31 cellular contexts compared by ENCODE assay signal in genomic region chr17:39696731-39697130, GRCh38. TPM values are rescaled to one million over a fixed set of nuclear protein-coding genes. Genes with fewer than 3 reads are reported as not detected.
"Had no signal": no experiment of that assay in that cellular context is flagged by ENCODE, and none has a peak within 500 bp of the region (broad histone marks: within the 10 kb centered on the region; RNA-seq: fewer than 3 reads in every experiment).

No MANE protein-coding gene starts in this region.

- H3K4me3 Mint-ChIP-seq: activated CD8-positive, alpha-beta T cell treated with anti-CD3 and anti-CD28 coated beads for 36 hours; activated naive CD4-positive, alpha-beta T cell treated with anti-CD3 and anti-CD28 coated beads, Interleukin-2, amount 50 U/mL, for 24 hours; activated naive CD8-positive, alpha-beta T cell treated with anti-CD3 and anti-CD28 coated beads, Interleukin-2, amount 50 U/mL, for 24 hours; natural killer cell; stimulated activated memory B cell treated with anti-CD40 and anti-IgM and Interleukin-4, amounts not matched to agents 10 μg/mL and 1 μg/mL and 100 μg/mL, for 72 hours; stimulated activated naive CD8-positive, alpha-beta T cell treated with anti-CD3 and anti-CD28 coated beads, Interleukin-15, amount 100 ng/mL, for 72 hours; T-helper 1 cell treated with Interleukin-12 subunit alpha and Interleukin-12 subunit beta and Interleukin-4 antibody, amounts not matched to agents 30 μg/mL and 1 μg/mL, for 36 hours had no signal

- ATAC-seq: activated CD8-positive, alpha-beta T cell treated with anti-CD3 and anti-CD28 coated beads for 36 hours; activated naive CD8-positive, alpha-beta T cell treated with anti-CD3 and anti-CD28 coated beads, Interleukin-2, amount 50 U/mL, for 24 hours; esophagus mucosa; left lung; lower lobe of right lung; natural killer cell; stimulated activated memory B cell treated with anti-CD40 and anti-IgM and Interleukin-4, amounts not matched to agents 10 μg/mL and 1 μg/mL and 100 μg/mL, for 72 hours; stimulated activated naive CD8-positive, alpha-beta T cell treated with anti-CD3 and anti-CD28 coated beads, Interleukin-15, amount 100 ng/mL, for 72 hours had no signal

- H3K9me3 Mint-ChIP-seq: activated CD8-positive, alpha-beta T cell treated with anti-CD3 and anti-CD28 coated beads for 36 hours; activated naive CD4-positive, alpha-beta T cell treated with anti-CD3 and anti-CD28 coated beads, Interleukin-2, amount 50 U/mL, for 24 hours; activated naive CD8-positive, alpha-beta T cell treated with anti-CD3 and anti-CD28 coated beads, Interleukin-2, amount 50 U/mL, for 24 hours; activated T-helper 2 cell treated with anti-CD3 and anti-CD28 coated beads, Interferon-gamma antibody, Interleukin-2, Interleukin-4, amounts not matched to agents 10 μg/mL and 5 μg/mL and 100 μg/mL, durations not matched to agents 14 hours and 24 hours and 36 hours; natural killer cell; stimulated activated memory B cell treated with anti-CD40 and anti-IgM and Interleukin-4, amounts not matched to agents 10 μg/mL and 1 μg/mL and 100 μg/mL, for 72 hours; stimulated activated naive CD8-positive, alpha-beta T cell treated with anti-CD3 and anti-CD28 coated beads, Interleukin-15, amount 100 ng/mL, for 72 hours; T-helper 1 cell treated with Interleukin-12 subunit alpha and Interleukin-12 subunit beta and Interleukin-4 antibody, amounts not matched to agents 30 μg/mL and 1 μg/mL, for 36 hours had no signal

- H3K4me1 ChIP-seq: uterus had no signal

- H3K27ac Mint-ChIP-seq: activated CD8-positive, alpha-beta T cell treated with anti-CD3 and anti-CD28 coated beads for 36 hours; activated naive CD4-positive, alpha-beta T cell treated with anti-CD3 and anti-CD28 coated beads, Interleukin-2, amount 50 U/mL, for 24 hours; activated naive CD8-positive, alpha-beta T cell treated with anti-CD3 and anti-CD28 coated beads, Interleukin-2, amount 50 U/mL, for 24 hours; activated T-helper 2 cell treated with anti-CD3 and anti-CD28 coated beads, Interferon-gamma antibody, Interleukin-2, Interleukin-4, amounts not matched to agents 10 μg/mL and 5 μg/mL and 100 μg/mL, durations not matched to agents 14 hours and 24 hours and 36 hours; natural killer cell; stimulated activated memory B cell treated with anti-CD40 and anti-IgM and Interleukin-4, amounts not matched to agents 10 μg/mL and 1 μg/mL and 100 μg/mL, for 72 hours; stimulated activated naive CD8-positive, alpha-beta T cell treated with anti-CD3 and anti-CD28 coated beads, Interleukin-15, amount 100 ng/mL, for 72 hours; T-helper 1 cell treated with Interleukin-12 subunit alpha and Interleukin-12 subunit beta and Interleukin-4 antibody, amounts not matched to agents 30 μg/mL and 1 μg/mL, for 36 hours had no signal

- H3K9me3 ChIP-seq: breast epithelium, left lung, lower lobe of right lung, ovary, prostate gland, sigmoid colon, transverse colon, uterus had no signal

- DNase-seq: activated CD4-positive, alpha-beta T cell treated with anti-CD3 and anti-CD28 coated beads, Interleukin-2, amount 50 U/mL, for 1 hour; activated CD4-positive, CD25-positive, alpha-beta regulatory T cell treated with anti-CD3 and anti-CD28 coated beads, Interleukin-2, amount 50 U/mL, for 72 hours; activated CD8-positive, alpha-beta T cell treated with anti-CD3 and anti-CD28 coated beads for 36 hours; activated naive CD8-positive, alpha-beta T cell treated with anti-CD3 and anti-CD28 coated beads, Interleukin-2, amount 50 U/mL, for 24 hours; activated T-cell treated with anti-CD3 and anti-CD28 coated beads, Interleukin-2, amount 50 U/mL, for 48 hours; amygdala; central memory CD4-positive, alpha-beta T cell; foreskin fibroblast; head of caudate nucleus; hippocampal formation; lower lobe of right lung; natural killer cell; sigmoid colon; small intestine; stimulated activated CD4-positive, alpha-beta T cell treated with anti-CD3 and anti-CD28 coated beads, Interleukin-4, amount 100 ng/mL, for 4 hours; stimulated activated CD8-positive, alpha-beta memory T cell treated with anti-CD3 and anti-CD28 coated beads, Interleukin-4, amount 100 ng/mL, for 48 hours; stimulated activated naive CD8-positive, alpha-beta T cell treated with anti-CD3 and anti-CD28 coated beads, Interleukin-15, amount 100 ng/mL, for 72 hours; T-helper 9 cell; transverse colon; uterus; WERI-Rb-1 had no signal

- H3K4me3 ChIP-seq: breast epithelium, left lung, lower lobe of right lung, ovary, prostate gland, sigmoid colon, transverse colon, uterus had no signal

- H3K27ac ChIP-seq: breast epithelium, left lung, lower lobe of right lung, ovary, prostate gland, sigmoid colon, transverse colon, uterus, WERI-Rb-1 had no signal

- H3K27me3 ChIP-seq: breast epithelium, ovary, sigmoid colon, uterus had no signal

- H3K36me3 Mint-ChIP-seq: natural killer cell had no signal

- H3K36me3 ChIP-seq: breast epithelium, left lung, lower lobe of right lung, ovary, prostate gland, sigmoid colon, transverse colon, uterus had no signal

RNA-seq across cellular contexts. Expression of gene PNMT, which starts 28.5 kb away (rescaled TPM):
- total RNA-seq: activated T-helper 2 cell treated with anti-CD3 and anti-CD28 coated beads, Interferon-gamma antibody, Interleukin-2, Interleukin-4, amounts not matched to agents 10 μg/mL and 5 μg/mL and 100 μg/mL, durations not matched to agents 14 hours and 24 hours and 36 hours; mononuclear cell had no signal
